8 cellular contexts compared by ENCODE assay signal in the genomic region with DNA sequence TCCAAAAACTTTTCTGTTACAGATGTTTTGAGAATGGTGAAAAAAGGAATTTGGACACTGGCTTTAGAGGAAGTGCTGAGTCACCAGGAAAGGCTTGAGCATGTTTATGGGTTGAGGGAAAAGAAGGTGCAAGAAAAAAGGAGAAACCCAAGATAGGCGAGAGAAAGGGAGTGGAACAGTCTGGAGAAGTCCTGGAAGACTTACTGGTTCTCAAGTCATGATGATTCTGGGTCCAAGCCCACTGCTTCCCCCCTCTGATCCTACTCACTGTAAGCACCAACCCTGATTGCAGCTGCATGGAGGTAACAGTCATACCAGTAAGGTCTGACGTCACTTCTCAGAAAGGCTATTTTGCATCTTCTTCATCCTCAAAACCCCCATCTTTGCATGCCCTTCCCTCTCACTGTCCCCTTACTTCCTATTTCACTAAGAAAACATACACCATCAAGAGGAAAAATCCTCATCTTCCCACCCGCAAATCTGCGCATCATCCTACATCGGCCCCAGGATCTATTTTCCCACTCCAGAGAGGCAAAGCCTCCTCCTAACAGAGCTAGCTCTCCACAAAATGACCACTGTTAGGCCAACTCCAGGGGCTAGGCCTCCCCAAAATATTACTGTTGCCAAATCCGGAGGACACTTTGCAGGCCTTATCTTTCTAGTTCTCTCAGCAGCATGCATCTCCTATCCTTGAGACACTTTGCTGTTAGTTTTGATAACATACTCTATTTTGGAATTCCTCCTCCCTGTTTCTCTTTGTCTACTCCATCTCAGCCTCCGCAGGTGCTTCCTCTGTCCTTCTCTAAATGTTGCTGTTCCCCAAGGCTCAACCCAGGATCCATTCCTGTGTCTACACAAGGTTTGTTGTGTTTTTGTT. TPM values are rescaled to one million over a fixed set of nuclear protein-coding genes. Genes with fewer than 3 reads are reported as not detected.
DNase-seq lines count a peak whose midpoint lies in the region; ATAC-seq, FAIRE-seq and TF ChIP-seq lines count a peak whose summit lies in the region.
"Had no signal": no experiment of that assay in that cellular context is flagged by ENCODE, and none has a peak within 500 bp of the region (broad histone marks: within the 10 kb centered on the region; RNA-seq: fewer than 3 reads in every experiment).

No MANE protein-coding gene starts in this region.

- H3K27me3 ChIP-seq in keratinocyte (ENCODE audit: control insufficient read depth, extremely low read depth, insufficient read depth, low read length) = no peaks in the 10 kb centered on the region
- H3K27me3 ChIP-seq in colonic mucosa = no peaks in the 10 kb centered on the region

- H3K9me1 ChIP-seq in keratinocyte (ENCODE audit: control insufficient read depth, extremely low read depth, insufficient read depth, low read length) = no peaks in the 10 kb centered on the region

- H3K36me3 ChIP-seq in keratinocyte (ENCODE audit: control insufficient read depth in 2 of 2, extremely low read depth in 1 of 2, insufficient read depth in 2 of 2, low read length in 2 of 2) = peaks cover 0 to 5% of the 10 kb centered on the region in 2 experiments
- no peaks in the 10 kb centered on the region for H3K36me3 ChIP-seq in colonic mucosa

- intact Hi-C loops in posterior cingulate gyrus (cut with DNase I) = no loop called here
- intact Hi-C loops in colonic mucosa (cut with DNase I) = loop anchor here (5.0 kb wide), 1 partner anchor 82 kb away; no protein-coding TSS in a partner anchor

- H3K79me2 ChIP-seq in keratinocyte (ENCODE audit: control insufficient read depth, insufficient read depth, low read length) = peaks cover 13% of the 10 kb centered on the region

- DNase-seq in M059J (ENCODE audit: low read depth) = peak; percentile 68
- no peak for DNase-seq in keratinocyte (ENCODE audit: low read depth, low spot score)
- DNase-seq in posterior cingulate gyrus = no peak
- DNase-seq in colonic mucosa = no peak
- DNase-seq in omental fat pad (ENCODE audit: low spot score) = no peak

- peaks cover 39% of the 10 kb centered on the region for H3K4me1 ChIP-seq in keratinocyte (ENCODE audit: control insufficient read depth, extremely low read depth, insufficient read depth, low read length)
- peaks cover 3% of the 10 kb centered on the region for H3K4me1 ChIP-seq in colonic mucosa

- ATAC-seq in GM18502 (IDR thresholded peaks at IDR 0.05; ENCODE audit: poor library complexity, unreplicated experiment) (peak; percentile 48), GM21528 (IDR thresholded peaks at IDR 0.05; ENCODE audit: low FRiP score, unreplicated experiment) (peak; percentile 44), omental fat pad (ENCODE audit: low FRiP score) (no peak)

- no peaks in the 10 kb centered on the region for H3K9me3 ChIP-seq in keratinocyte (ENCODE audit: control insufficient read depth, low read depth, low read length)
- H3K9me3 ChIP-seq in colonic mucosa = no peaks in the 10 kb centered on the region

- no peak for FAIRE-seq in keratinocyte (lab: Jason Lieb, UNC)

- H3K9ac ChIP-seq in keratinocyte (ENCODE audit: control insufficient read depth, extremely low read depth, insufficient read depth, low read length) (no peak overlapping the region), colonic mucosa (ENCODE audit: low read depth in 2 of 2, low read length in 2 of 2) (no peak overlapping the region)

- dilution Hi-C loops in keratinocyte (cut with MboI; ENCODE audit: extremely low pct_ligation_motif_present, low sequenced_read_pairs) = no loop called here

- H3K27ac ChIP-seq in keratinocyte (ENCODE audit: control insufficient read depth, insufficient read depth, low read length) (peak overlapping the region; percentile 75), colonic mucosa (no peak overlapping the region)

- H3K4me3 ChIP-seq in keratinocyte (ENCODE audit: control insufficient read depth in 2 of 3, extremely low read depth in 1 of 3, insufficient read depth in 2 of 3, low read depth in 1 of 3, low read length in 3 of 3) (peak overlapping the region in 1 of 3 experiments; percentile 7), colonic mucosa (no peak overlapping the region)
- H3K4me3 ChIP-seq: lung had no signal

- peaks cover 2% of the 10 kb centered on the region for H4K20me1 ChIP-seq in keratinocyte (ENCODE audit: control insufficient read depth, extremely low read depth, insufficient read depth, low read length)

- TF ChIP-seq CTCF in keratinocyte (optimal IDR thresholded peaks at IDR 0.05 in 1 of 3, IDR thresholded peaks at IDR 0.05 in 1 of 3, conservative IDR thresholded peaks at IDR 0.05 in 1 of 3; ENCODE audit: extremely low read depth in 1 of 3, insufficient read depth in 2 of 3, low read length in 3 of 3) = no peak
- TF ChIP-seq CTCF in colonic mucosa (IDR thresholded peaks at IDR 0.05) = no peak
- no peak for TF ChIP-seq CTCF in omental fat pad (IDR thresholded peaks at IDR 0.05)

- no peak overlapping the region for H2AFZ ChIP-seq in keratinocyte (ENCODE audit: control insufficient read depth, low read length)

- H3K4me2 ChIP-seq in keratinocyte (ENCODE audit: control insufficient read depth, extremely low read depth, insufficient read depth, low read depth, low read length) = peak overlapping the region; percentile 37

RNA-seq across cellular contexts. Expression of gene ATP13A3, which starts 3.2 kb away (rescaled TPM):
- total RNA-seq in M059J (2014; rRNA removed; shearing (Covaris generic)) = 91.3 and 134 TPM in 2 replicates
- polyA plus RNA-seq in keratinocyte = 55.9 to 103 TPM (median 85.5 TPM) in 3 replicates
- polyA plus RNA-seq in keratinocyte (2011; ENCODE audit: low read depth) = 19.2 TPM
- 30.8 and 63.9 TPM in 2 replicates for polyA plus RNA-seq in keratinocyte (2011; cell fraction: cytosol; rRNA removed)
- 61.4 and 85.2 TPM in 2 replicates for polyA plus RNA-seq in keratinocyte (2011; cell fraction: nucleus; rRNA removed)
- 31.5 and 54.5 TPM in 2 replicates for polyA plus RNA-seq in keratinocyte (2012; ENCODE audit: low replicate concordance)
- polyA minus RNA-seq in keratinocyte = 35.1 to 247 TPM (median 111 TPM) in 3 replicates
- polyA minus RNA-seq in keratinocyte (2011; cell fraction: cytosol; rRNA and poly(A)+ RNA removed) = 64.3 TPM
- polyA minus RNA-seq in keratinocyte (2011; cell fraction: nucleus; rRNA and poly(A)+ RNA removed) = 121 and 234 TPM in 2 replicates
- total RNA-seq in colonic mucosa (10 to 100 TPM; 86.0 to 89.8 TPM), omental fat pad (100 to 1,000 TPM; 124 to 638 (median 294) TPM)
